In the genomic region with DNA sequence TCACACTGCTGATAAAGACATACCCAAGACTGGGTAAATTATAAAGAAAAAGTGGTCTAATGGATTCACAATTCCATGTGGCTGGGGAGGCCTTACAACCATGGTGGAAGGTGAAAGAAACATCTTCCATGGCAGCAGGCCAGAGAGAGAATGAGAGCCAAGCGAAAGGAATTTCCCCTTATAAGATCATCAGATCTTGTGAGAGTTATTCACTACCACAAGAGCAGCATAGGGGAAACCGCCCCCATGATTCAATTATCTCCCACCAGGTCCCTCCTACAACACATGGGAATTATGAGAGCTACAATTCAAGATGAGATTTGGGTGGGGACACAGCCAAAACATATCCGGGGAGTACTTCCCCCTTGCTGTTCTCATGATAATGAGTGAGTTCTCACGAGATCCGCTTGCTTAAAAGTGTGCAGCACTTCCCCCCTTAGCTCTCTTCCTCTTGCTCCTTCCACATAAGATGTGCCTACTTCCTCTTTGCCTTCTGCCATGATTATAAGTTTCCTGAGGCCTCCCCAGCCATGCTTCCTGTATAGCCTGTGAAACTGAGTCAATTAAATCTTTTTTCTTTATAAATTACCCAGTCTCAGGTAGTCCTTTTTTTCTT, we compare ENCODE assay signal across 4 cellular contexts. TPM values are rescaled to one million over a fixed set of nuclear protein-coding genes. Genes with fewer than 3 reads are reported as not detected.
"Had no signal": no experiment of that assay in that cellular context is flagged by ENCODE, and none has a peak within 500 bp of the region (broad histone marks: within the 10 kb centered on the region; RNA-seq: fewer than 3 reads in every experiment).

No MANE protein-coding gene starts in this region.

RNA-seq across cellular contexts. Expression of gene C3orf80, which starts 20.7 kb away (rescaled TPM):
- total RNA-seq: activated CD4-positive, alpha-beta T cell treated with anti-CD3 and anti-CD28 coated beads, Interleukin-2, amount 10 ng/mL, durations not matched to agents 7 days and 5 days; dermis microvascular lymphatic vessel endothelial cell; natural killer cell treated with Interleukin-12 subunit alpha and Interleukin-12 subunit beta and Interleukin-15 and Interleukin-18, amount 100 ng/mL, for 72 hours; skeletal muscle tissue had no signal
